ENCODE assay signal across 11 cellular contexts in the genomic region with DNA sequence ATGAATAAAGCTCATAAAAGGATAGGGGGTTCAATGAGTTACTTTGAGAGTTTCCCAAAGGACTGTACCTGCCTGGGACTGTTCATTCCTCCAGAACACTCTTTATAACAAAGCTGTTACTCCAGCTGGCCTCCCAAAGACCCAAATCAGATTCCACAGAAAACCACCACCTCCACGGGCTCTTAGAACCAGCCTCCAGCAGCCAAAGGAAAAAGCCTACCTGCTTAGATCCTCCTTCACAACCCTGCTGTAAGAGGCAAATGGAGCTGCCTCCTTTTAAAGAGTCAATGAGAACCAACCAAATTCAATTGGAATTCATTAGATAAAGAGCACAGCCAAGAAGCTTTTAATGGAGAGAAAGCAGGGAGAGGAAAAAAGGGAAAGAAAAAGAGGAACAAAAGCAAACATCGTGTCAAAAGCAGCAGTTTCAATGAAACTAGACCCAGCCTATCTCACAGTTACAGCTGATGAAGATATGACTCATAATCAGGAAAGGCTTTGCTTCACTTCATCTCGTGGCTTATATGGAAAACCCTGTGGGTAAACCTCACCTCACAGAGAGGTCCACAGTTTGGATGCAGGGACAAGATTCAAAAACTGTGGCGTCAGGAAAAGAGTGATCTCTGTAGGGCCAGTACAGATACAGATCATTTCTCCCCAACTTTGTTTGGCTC. TPM values are rescaled to one million over a fixed set of nuclear protein-coding genes. Genes with fewer than 3 reads are reported as not detected.
DNase-seq lines count a peak whose midpoint lies in the region; ATAC-seq and TF ChIP-seq lines count a peak whose summit lies in the region.
"Had no signal": no experiment of that assay in that cellular context is flagged by ENCODE, and none has a peak within 500 bp of the region (broad histone marks: within the 10 kb centered on the region; RNA-seq: fewer than 3 reads in every experiment).

No MANE protein-coding gene starts in this region.

- no peak overlapping the region for H3K4me2 ChIP-seq in hepatocyte

- TF ChIP-seq CTCF in hepatocyte (IDR thresholded peaks at IDR 0.05; ENCODE audit: poor library complexity) (no peak), colonic mucosa (IDR thresholded peaks at IDR 0.05) (no peak)

- H3K36me3 ChIP-seq in hepatocyte (replicated peaks; ENCODE audit: insufficient read depth, low read depth) (no peaks in the 10 kb centered on the region), colonic mucosa (no peaks in the 10 kb centered on the region)
- H3K36me3 ChIP-seq: vagina had no signal

- no peak overlapping the region for H2AFZ ChIP-seq in hepatocyte

- no peaks in the 10 kb centered on the region for H3K9me2 ChIP-seq in hepatocyte (replicated peaks; ENCODE audit: insufficient read depth)

- H3K9me3 ChIP-seq in hepatocyte (ENCODE audit: low read depth) (no peaks in the 10 kb centered on the region), colonic mucosa (no peaks in the 10 kb centered on the region)
- H3K9me3 ChIP-seq: vagina had no signal

- no peaks in the 10 kb centered on the region for H4K20me1 ChIP-seq in hepatocyte (ENCODE audit: insufficient read depth, poor library complexity, severe bottlenecking)

- no peaks in the 10 kb centered on the region for H3K9me3 Mint-ChIP-seq in activated CD4-positive, alpha-beta memory T cell treated with anti-CD3 and anti-CD28 coated beads, Interleukin-2, amount 10 ng/mL, durations not matched to agents 7 days and 5 days
- H3K9me3 Mint-ChIP-seq: mesothelial cell of epicardium had no signal

- no peaks in the 10 kb centered on the region for H3K36me3 Mint-ChIP-seq in activated CD4-positive, alpha-beta memory T cell treated with anti-CD3 and anti-CD28 coated beads, Interleukin-2, amount 10 ng/mL, durations not matched to agents 7 days and 5 days (ENCODE audit: low read depth)
- H3K36me3 Mint-ChIP-seq: mesothelial cell of epicardium had no signal

- 63% methylated on average over 4 of the region's 4 CpGs for WGBS in hepatocyte (ENCODE audit: low lambda C conversion rate, missing lambda C conversion rate)

- H3K27ac ChIP-seq in hepatocyte = peak overlapping the region; percentile 74
- H3K27ac ChIP-seq in colonic mucosa = no peak overlapping the region
- H3K27ac ChIP-seq: vagina had no signal

- H3K27ac Mint-ChIP-seq in activated CD4-positive, alpha-beta memory T cell treated with anti-CD3 and anti-CD28 coated beads, Interleukin-2, amount 10 ng/mL, durations not matched to agents 7 days and 5 days = no peak overlapping the region
- H3K27ac Mint-ChIP-seq: mesothelial cell of epicardium had no signal

- no peak overlapping the region for H3K4me3 Mint-ChIP-seq in activated CD4-positive, alpha-beta memory T cell treated with anti-CD3 and anti-CD28 coated beads, Interleukin-2, amount 10 ng/mL, durations not matched to agents 7 days and 5 days
- H3K4me3 Mint-ChIP-seq: mesothelial cell of epicardium had no signal

- intact Hi-C loops in colonic mucosa (cut with DNase I) = no loop called here

- DNase-seq in RPMI7951 (ENCODE audit: low read depth) = peak; percentile 33
- peak; percentile 35 for DNase-seq in hepatocyte (ENCODE audit: low spot score)
- DNase-seq in pons (ENCODE audit: low spot score) = no peak
- DNase-seq in NCI-H510A treated with DMSO at 0.1 percent for 48 hours (lab: John Stamatoyannopoulos, UW) = no peak
- DNase-seq in activated CD4-positive, alpha-beta memory T cell treated with anti-CD3 and anti-CD28 coated beads, Interleukin-2, amount 10 ng/mL, durations not matched to agents 7 days and 5 days = no peak
- DNase-seq in colonic mucosa = no peak
- DNase-seq: NK-92 treated with Interleukin-12 subunit alpha and Interleukin-12 subunit beta, amount 100 ng/mL, for 24 hours had no signal

- no peaks in the 10 kb centered on the region for H3K4me1 Mint-ChIP-seq in activated CD4-positive, alpha-beta memory T cell treated with anti-CD3 and anti-CD28 coated beads, Interleukin-2, amount 10 ng/mL, durations not matched to agents 7 days and 5 days
- H3K4me1 Mint-ChIP-seq: mesothelial cell of epicardium had no signal

- no peak overlapping the region for H3K4me3 ChIP-seq in hepatocyte
- no peak overlapping the region for H3K4me3 ChIP-seq in colonic mucosa
- H3K4me3 ChIP-seq: vagina had no signal

- peaks cover 9% of the 10 kb centered on the region for H3K27me3 Mint-ChIP-seq in activated CD4-positive, alpha-beta memory T cell treated with anti-CD3 and anti-CD28 coated beads, Interleukin-2, amount 10 ng/mL, durations not matched to agents 7 days and 5 days

- ATAC-seq in GM18867 (IDR thresholded peaks at IDR 0.05; ENCODE audit: unreplicated experiment) = peak; percentile 77
- peak; percentile 83 for ATAC-seq in HG02870 (IDR thresholded peaks at IDR 0.05; ENCODE audit: unreplicated experiment)

- H3K79me2 ChIP-seq in hepatocyte = no peaks in the 10 kb centered on the region

- H3K9ac ChIP-seq in colonic mucosa (ENCODE audit: low read depth in 2 of 2, low read length in 2 of 2) = no peak overlapping the region

- POLR2A ChIA-PET in activated CD4-positive, alpha-beta memory T cell treated with anti-CD3 and anti-CD28 coated beads, Interleukin-2, amount 10 ng/mL, durations not matched to agents 7 days and 5 days (lab: Charles Lee) = no interaction called here

- no peaks in the 10 kb centered on the region for H3K4me1 ChIP-seq in hepatocyte (ENCODE audit: insufficient read depth)
- H3K4me1 ChIP-seq in colonic mucosa = no peaks in the 10 kb centered on the region
- H3K4me1 ChIP-seq: vagina had no signal

- CTCF ChIA-PET in activated CD4-positive, alpha-beta memory T cell treated with anti-CD3 and anti-CD28 coated beads, Interleukin-2, amount 10 ng/mL, durations not matched to agents 7 days and 5 days (lab: Charles Lee) = no interaction called here

- no peaks in the 10 kb centered on the region for H3K27me3 ChIP-seq in hepatocyte
- H3K27me3 ChIP-seq in colonic mucosa = no peaks in the 10 kb centered on the region
- H3K27me3 ChIP-seq: vagina had no signal

RNA-seq across cellular contexts. Expression of gene FMO4, which starts 27.8 kb away (rescaled TPM):
- 3.1 and 10.8 TPM in 2 replicates for total RNA-seq in RPMI7951 (2014; rRNA removed; shearing (Covaris generic))
- total RNA-seq in hepatocyte (20.5 and 31.4 TPM in 2 replicates), colonic mucosa (1 to 10 TPM; 2.2 to 5.7 TPM)
- 10.3 and 12.6 TPM in 2 replicates for polyA plus RNA-seq in hepatocyte
- total RNA-seq in activated CD4-positive, alpha-beta memory T cell treated with anti-CD3 and anti-CD28 coated beads, Interleukin-2, amount 10 ng/mL, durations not matched to agents 7 days and 5 days = 1 to 10 TPM; 1.2 to 1.8 TPM

RNA-seq across cellular contexts. Expression of gene FMO1, which starts 37.9 kb away (rescaled TPM):
- total RNA-seq in RPMI7951 (2014; rRNA removed; shearing (Covaris generic)) = 0.10 and 0.12 TPM in 2 replicates
- total RNA-seq in hepatocyte (71.2 and 79.6 TPM in 2 replicates), colonic mucosa (not detected)
- 49.4 and 51.2 TPM in 2 replicates for polyA plus RNA-seq in hepatocyte
- not detected for total RNA-seq in activated CD4-positive, alpha-beta memory T cell treated with anti-CD3 and anti-CD28 coated beads, Interleukin-2, amount 10 ng/mL, durations not matched to agents 7 days and 5 days
- total RNA-seq: mesothelial cell of epicardium had no signal

Comparison
In these comparisons a context has a peak if more than half of its experiments do, and no peak if none do; other contexts are left out.
1. DNase-seq: peak in RPMI7951 (single experiment) and hepatocyte (single experiment); none in pons (single experiment), NCI-H510A treated with DMSO at 0.1 percent for 48 hours (single experiment), activated CD4-positive, alpha-beta memory T cell treated with anti-CD3 and anti-CD28 coated beads, Interleukin-2, amount 10 ng/mL, durations not matched to agents 7 days and 5 days (single experiment) and colonic mucosa (single experiment).
2. RNA of gene FMO1, which starts 37.9 kb away (total RNA-seq): 71.2 to 79.6 TPM in hepatocyte; not detected in colonic mucosa, 0.10 to 0.12 TPM in RPMI7951 and not detected in activated CD4-positive, alpha-beta memory T cell treated with anti-CD3 and anti-CD28 coated beads, Interleukin-2, amount 10 ng/mL, durations not matched to agents 7 days and 5 days; every median in the first group is over 10 times any median in the second.